Comparison of ENCODE assay signal across 1 cellular context in genomic region chr4:1248262-1249147, GRCh38.
A peak's percentile ranks its signal among the peaks of the same experiment; 100 is the strongest.
TF ChIP-seq lines count a peak whose summit lies in the region.

CTBP1 (minus strand) TSS chr4:1249130; CDS start chr4:1241331, 7,799 bp downstream.

TF ChIP-seq in HepG2, 621 proteins besides CTCF, POLR2A, EP300 and RAD21 (continued from another document and continues in another):
- TF ChIP-seq EED (CRISPR knock-in tag; IDR thresholded peaks at IDR 0.05): no peak
- no peak for TF ChIP-seq NONO (IDR thresholded peaks at IDR 0.05)
- no peak for TF ChIP-seq NONO (CRISPR knock-in tag; conservative IDR thresholded peaks at IDR 0.05)
- TF ChIP-seq XRCC5 (optimal IDR thresholded peaks at IDR 0.05; ENCODE audit: low read length): no peak
- no peak for TF ChIP-seq ZNF567 (CRISPR knock-in tag; IDR thresholded peaks at IDR 0.05; ENCODE audit: borderline replicate concordance)
- no peak for TF ChIP-seq ZNF564 (CRISPR knock-in tag; IDR thresholded peaks at IDR 0.05)
- TF ChIP-seq FOXA1 (IDR thresholded peaks at IDR 0.05): no peak
- TF ChIP-seq FOXA1 (CRISPR knock-in tag; IDR thresholded peaks at IDR 0.05): no peak
- TF ChIP-seq CREB3 (CRISPR knock-in tag; IDR thresholded peaks at IDR 0.05): no peak
- TF ChIP-seq ZNF256 (CRISPR knock-in tag; conservative IDR thresholded peaks at IDR 0.05): no peak
- no peak for TF ChIP-seq ARNT2 (CRISPR knock-in tag; IDR thresholded peaks at IDR 0.05; ENCODE audit: low read depth)
- TF ChIP-seq SCMH1 (CRISPR knock-in tag; IDR thresholded peaks at IDR 0.05; ENCODE audit: borderline replicate concordance): no peak
- TF ChIP-seq ZNF761 (CRISPR knock-in tag; conservative IDR thresholded peaks at IDR 0.05): no peak
- no peak; the same call in 1 of the 2 replicates for TF ChIP-seq POLR2G (IDR thresholded peaks at IDR 0.05; ENCODE audit: low read depth, low read length)
- no peak for TF ChIP-seq ATM (IDR thresholded peaks at IDR 0.05; ENCODE audit: borderline replicate concordance)
- TF ChIP-seq, protein P1, sequence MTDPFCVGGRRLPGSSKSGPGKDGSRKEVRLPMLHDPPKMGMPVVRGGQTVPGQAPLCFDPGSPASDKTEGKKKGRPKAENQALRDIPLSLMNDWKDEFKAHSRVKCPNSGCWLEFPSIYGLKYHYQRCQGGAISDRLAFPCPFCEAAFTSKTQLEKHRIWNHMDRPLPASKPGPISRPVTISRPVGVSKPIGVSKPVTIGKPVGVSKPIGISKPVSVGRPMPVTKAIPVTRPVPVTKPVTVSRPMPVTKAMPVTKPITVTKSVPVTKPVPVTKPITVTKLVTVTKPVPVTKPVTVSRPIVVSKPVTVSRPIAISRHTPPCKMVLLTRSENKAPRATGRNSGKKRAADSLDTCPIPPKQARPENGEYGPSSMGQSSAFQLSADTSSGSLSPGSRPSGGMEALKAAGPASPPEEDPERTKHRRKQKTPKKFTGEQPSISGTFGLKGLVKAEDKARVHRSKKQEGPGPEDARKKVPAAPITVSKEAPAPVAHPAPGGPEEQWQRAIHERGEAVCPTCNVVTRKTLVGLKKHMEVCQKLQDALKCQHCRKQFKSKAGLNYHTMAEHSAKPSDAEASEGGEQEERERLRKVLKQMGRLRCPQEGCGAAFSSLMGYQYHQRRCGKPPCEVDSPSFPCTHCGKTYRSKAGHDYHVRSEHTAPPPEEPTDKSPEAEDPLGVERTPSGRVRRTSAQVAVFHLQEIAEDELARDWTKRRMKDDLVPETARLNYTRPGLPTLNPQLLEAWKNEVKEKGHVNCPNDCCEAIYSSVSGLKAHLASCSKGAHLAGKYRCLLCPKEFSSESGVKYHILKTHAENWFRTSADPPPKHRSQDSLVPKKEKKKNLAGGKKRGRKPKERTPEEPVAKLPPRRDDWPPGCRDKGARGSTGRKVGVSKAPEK (CRISPR knock-in tag; IDR thresholded peaks at IDR 0.05; ENCODE audit: borderline replicate concordance): no peak
- no peak for TF ChIP-seq NR2F6 (IDR thresholded peaks at IDR 0.05)
- TF ChIP-seq NR2F6 (CRISPR knock-in tag; IDR thresholded peaks at IDR 0.05): no peak
- no peak for TF ChIP-seq HES4 (CRISPR knock-in tag; IDR thresholded peaks at IDR 0.05; ENCODE audit: borderline replicate concordance)
- TF ChIP-seq, protein P2, sequence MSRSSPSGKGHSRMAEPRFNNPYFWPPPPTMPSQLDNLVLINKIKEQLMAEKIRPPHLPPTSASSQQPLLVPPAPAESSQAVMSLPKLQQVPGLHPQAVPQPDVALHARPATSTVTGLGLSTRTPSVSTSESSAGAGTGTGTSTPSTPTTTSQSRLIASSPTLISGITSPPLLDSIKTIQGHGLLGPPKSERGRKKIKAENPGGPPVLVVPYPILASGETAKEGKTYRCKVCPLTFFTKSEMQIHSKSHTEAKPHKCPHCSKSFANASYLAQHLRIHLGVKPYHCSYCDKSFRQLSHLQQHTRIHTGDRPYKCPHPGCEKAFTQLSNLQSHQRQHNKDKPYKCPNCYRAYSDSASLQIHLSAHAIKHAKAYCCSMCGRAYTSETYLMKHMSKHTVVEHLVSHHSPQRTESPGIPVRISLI (CRISPR knock-in tag; IDR thresholded peaks at IDR 0.05; ENCODE audit: borderline replicate concordance): no peak
- TF ChIP-seq POLR2AphosphoS2 (IDR thresholded peaks at IDR 0.05; ENCODE audit: low read depth, low read length): no peak
- no peak for TF ChIP-seq ZNF556 (CRISPR knock-in tag; IDR thresholded peaks at IDR 0.05; ENCODE audit: borderline replicate concordance)
- no peak for TF ChIP-seq ZNF331 (CRISPR knock-in tag; IDR thresholded peaks at IDR 0.05)
- TF ChIP-seq SNAPC2 (CRISPR knock-in tag; IDR thresholded peaks at IDR 0.05): no peak
- TF ChIP-seq ZNF530 (CRISPR knock-in tag; IDR thresholded peaks at IDR 0.05; ENCODE audit: low read depth): no peak
- no peak for TF ChIP-seq MYNN (CRISPR knock-in tag; IDR thresholded peaks at IDR 0.05; ENCODE audit: low read depth)
- no peak for TF ChIP-seq ZNF121 (CRISPR knock-in tag; IDR thresholded peaks at IDR 0.05)
- no peak for TF ChIP-seq GLMP (CRISPR knock-in tag; IDR thresholded peaks at IDR 0.05; ENCODE audit: borderline replicate concordance)
- no peak for TF ChIP-seq ZNF274 (CRISPR knock-in tag; IDR thresholded peaks at IDR 0.05)
- no peak for TF ChIP-seq CHD4 (IDR thresholded peaks at IDR 0.05; ENCODE audit: borderline replicate concordance, low read length)
- no peak for TF ChIP-seq TEAD3 (CRISPR knock-in tag; optimal IDR thresholded peaks at IDR 0.05; ENCODE audit: borderline replicate concordance)
- TF ChIP-seq NAIF1 (CRISPR knock-in tag; IDR thresholded peaks at IDR 0.05; ENCODE audit: borderline replicate concordance): no peak
- TF ChIP-seq, protein P3, sequence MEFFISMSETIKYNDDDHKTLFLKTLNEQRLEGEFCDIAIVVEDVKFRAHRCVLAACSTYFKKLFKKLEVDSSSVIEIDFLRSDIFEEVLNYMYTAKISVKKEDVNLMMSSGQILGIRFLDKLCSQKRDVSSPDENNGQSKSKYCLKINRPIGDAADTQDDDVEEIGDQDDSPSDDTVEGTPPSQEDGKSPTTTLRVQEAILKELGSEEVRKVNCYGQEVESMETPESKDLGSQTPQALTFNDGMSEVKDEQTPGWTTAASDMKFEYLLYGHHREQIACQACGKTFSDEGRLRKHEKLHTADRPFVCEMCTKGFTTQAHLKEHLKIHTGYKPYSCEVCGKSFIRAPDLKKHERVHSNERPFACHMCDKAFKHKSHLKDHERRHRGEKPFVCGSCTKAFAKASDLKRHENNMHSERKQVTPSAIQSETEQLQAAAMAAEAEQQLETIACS (CRISPR knock-in tag; IDR thresholded peaks at IDR 0.05): peak; percentile 90
- TF ChIP-seq RXRB (CRISPR knock-in tag; IDR thresholded peaks at IDR 0.05; ENCODE audit: borderline replicate concordance): no peak
- TF ChIP-seq SALL2 (CRISPR knock-in tag; IDR thresholded peaks at IDR 0.05): no peak
- no peak for TF ChIP-seq ZZZ3 (CRISPR knock-in tag; IDR thresholded peaks at IDR 0.05; ENCODE audit: borderline replicate concordance)
- TF ChIP-seq ZSCAN29 (CRISPR knock-in tag; conservative IDR thresholded peaks at IDR 0.05): no peak
- no peak for TF ChIP-seq ADNP (CRISPR knock-in tag; IDR thresholded peaks at IDR 0.05)
- TF ChIP-seq ZNF430 (CRISPR knock-in tag; IDR thresholded peaks at IDR 0.05): no peak
- TF ChIP-seq, protein P4, sequence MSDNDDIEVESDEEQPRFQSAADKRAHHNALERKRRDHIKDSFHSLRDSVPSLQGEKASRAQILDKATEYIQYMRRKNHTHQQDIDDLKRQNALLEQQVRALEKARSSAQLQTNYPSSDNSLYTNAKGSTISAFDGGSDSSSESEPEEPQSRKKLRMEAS (IDR thresholded peaks at IDR 0.05): 0 out of 2 replicates have a peak, but pooled peaks have one; percentile 46
- no peak for TF ChIP-seq MYC (CRISPR knock-in tag; IDR thresholded peaks at IDR 0.05; ENCODE audit: borderline replicate concordance)
- no peak for TF ChIP-seq U2AF2 (IDR thresholded peaks at IDR 0.05; ENCODE audit: low read depth, low read length)
- peak; percentile 78 for TF ChIP-seq AGO2 (optimal IDR thresholded peaks at IDR 0.05; ENCODE audit: low read depth, low read length)
- no peak for TF ChIP-seq PTBP1 (IDR thresholded peaks at IDR 0.05; ENCODE audit: low read depth, low read length, poor library complexity, severe bottlenecking)
- peak; percentile 42; the same call in 1 of the 2 replicates for TF ChIP-seq GABPB1 (CRISPR knock-in tag; IDR thresholded peaks at IDR 0.05)
- TF ChIP-seq CBFB (CRISPR knock-in tag; IDR thresholded peaks at IDR 0.05): 0 out of 2 replicates have a peak, but pooled peaks have one; percentile 19
- no peak for TF ChIP-seq ZBTB26 (CRISPR knock-in tag; IDR thresholded peaks at IDR 0.05; ENCODE audit: borderline replicate concordance)
- TF ChIP-seq TFDP2 (CRISPR knock-in tag; IDR thresholded peaks at IDR 0.05): peak; percentile 61
- TF ChIP-seq ZNF451 (CRISPR knock-in tag; IDR thresholded peaks at IDR 0.05): no peak
- no peak; the same call in 1 of the 2 replicates for TF ChIP-seq ARID5B (CRISPR knock-in tag; IDR thresholded peaks at IDR 0.05)
- TF ChIP-seq SRSF4 (IDR thresholded peaks at IDR 0.05; ENCODE audit: low read depth, low read length, poor library complexity, severe bottlenecking): peak; percentile 32
- no peak for TF ChIP-seq ZKSCAN8 (CRISPR knock-in tag; IDR thresholded peaks at IDR 0.05; ENCODE audit: borderline replicate concordance)
- no peak for TF ChIP-seq ZNF576 (CRISPR knock-in tag; IDR thresholded peaks at IDR 0.05)
- no peak for TF ChIP-seq NRL (CRISPR knock-in tag; IDR thresholded peaks at IDR 0.05; ENCODE audit: borderline replicate concordance)
- TF ChIP-seq PLSCR1 (CRISPR knock-in tag; IDR thresholded peaks at IDR 0.05; ENCODE audit: borderline replicate concordance): no peak
- TF ChIP-seq ZNF263 (CRISPR knock-in tag; IDR thresholded peaks at IDR 0.05): no peak
- TF ChIP-seq ZNF747 (CRISPR knock-in tag; IDR thresholded peaks at IDR 0.05; ENCODE audit: borderline replicate concordance): no peak
- peak; percentile 41; the same call in 1 of the 2 replicates for TF ChIP-seq ZMYM4 (CRISPR knock-in tag; IDR thresholded peaks at IDR 0.05)
